22 cellular contexts compared by ENCODE assay signal in genomic region chr12:28855761-28856160, GRCh38.
"Had no signal": no experiment of that assay in that cellular context is flagged by ENCODE, and none has a peak within 500 bp of the region (broad histone marks: within the 10 kb centered on the region; RNA-seq: fewer than 3 reads in every experiment).

No MANE protein-coding gene starts in this region.

- H3K4me1 ChIP-seq: esophagus muscularis mucosa, heart right ventricle, spleen, testis had no signal

- H3K27ac ChIP-seq: dorsolateral prefrontal cortex, esophagus muscularis mucosa, heart right ventricle had no signal

- H3K27me3 Mint-ChIP-seq: activated CD4-positive, alpha-beta memory T cell treated with anti-CD3 and anti-CD28 coated beads, Interleukin-2, amount 10 ng/mL, durations not matched to agents 7 days and 5 days; natural killer cell treated with Interleukin-12 subunit alpha and Interleukin-12 subunit beta and Interleukin-15 and Interleukin-18, amount 100 ng/mL, for 72 hours; type B pancreatic cell had no signal

- H3K27me3 ChIP-seq: dorsolateral prefrontal cortex, esophagus muscularis mucosa, heart right ventricle, spleen, testis had no signal

- H3K36me3 ChIP-seq: esophagus muscularis mucosa, heart right ventricle, spleen had no signal

- ATAC-seq: activated T-cell treated with anti-CD3 and anti-CD28 coated beads, Interleukin-2, amount 50 U/mL, for 72 hours; heart right ventricle; left cardiac atrium; natural killer cell treated with Interleukin-12 subunit alpha and Interleukin-12 subunit beta and Interleukin-15 and Interleukin-18, amount 100 ng/mL, for 72 hours; T-helper 17 cell had no signal

- H3K9me3 Mint-ChIP-seq: activated CD4-positive, alpha-beta memory T cell treated with anti-CD3 and anti-CD28 coated beads, Interleukin-2, amount 10 ng/mL, durations not matched to agents 7 days and 5 days; activated CD4-positive, alpha-beta T cell treated with anti-CD3 and anti-CD28 coated beads, Interleukin-2, amount 10 ng/mL, durations not matched to agents 24 days and 14 days; activated naive CD8-positive, alpha-beta T cell treated with anti-CD3 and anti-CD28 coated beads, Interleukin-2, amount 10 ng/mL, durations not matched to agents 7 days and 5 days; activated T-cell treated with anti-CD3 and anti-CD28 coated beads, Interleukin-2, amount 50 U/mL, for 72 hours; brain; type B pancreatic cell had no signal

- H3K9me3 ChIP-seq: esophagus muscularis mucosa, heart right ventricle, spleen, testis had no signal

- DNase-seq: activated CD4-positive, alpha-beta memory T cell treated with anti-CD3 and anti-CD28 coated beads, Interleukin-2, amount 10 ng/mL, durations not matched to agents 7 days and 5 days; activated CD4-positive, alpha-beta T cell treated with anti-CD3 and anti-CD28 coated beads, Interleukin-2, amount 10 ng/mL, durations not matched to agents 24 days and 14 days; activated effector memory CD4-positive, alpha-beta T cell treated with Interleukin-2 at 50 U/mL for 16 hours; activated naive CD4-positive, alpha-beta T cell treated with anti-CD3 and anti-CD28 coated beads for 36 hours; activated naive CD8-positive, alpha-beta T cell treated with anti-CD3 and anti-CD28 coated beads, Interleukin-2, amount 10 ng/mL, durations not matched to agents 7 days and 5 days; activated T-cell treated with anti-CD3 and anti-CD28 coated beads, Interleukin-2, amount 50 U/mL, for 72 hours; central memory CD4-positive, alpha-beta T cell; dorsolateral prefrontal cortex; heart right ventricle; islet precursor cell; left cardiac atrium; posterior cingulate gyrus; spleen; stimulated activated CD4-positive, alpha-beta T cell treated with anti-CD3 and anti-CD28 coated beads, Interleukin-4, amount 100 ng/mL, for 1 hour; stimulated activated naive CD4-positive, alpha-beta T cell; T-helper 17 cell; testis had no signal

- H3K36me3 Mint-ChIP-seq: activated naive CD8-positive, alpha-beta T cell treated with anti-CD3 and anti-CD28 coated beads, Interleukin-2, amount 10 ng/mL, durations not matched to agents 7 days and 5 days; brain; natural killer cell treated with Interleukin-12 subunit alpha and Interleukin-12 subunit beta and Interleukin-15 and Interleukin-18, amount 100 ng/mL, for 72 hours; type B pancreatic cell had no signal

- H3K27ac Mint-ChIP-seq: activated CD4-positive, alpha-beta memory T cell treated with anti-CD3 and anti-CD28 coated beads, Interleukin-2, amount 10 ng/mL, durations not matched to agents 7 days and 5 days; activated CD4-positive, alpha-beta T cell treated with anti-CD3 and anti-CD28 coated beads, Interleukin-2, amount 10 ng/mL, durations not matched to agents 24 days and 14 days; activated naive CD4-positive, alpha-beta T cell treated with anti-CD3 and anti-CD28 coated beads for 36 hours; activated naive CD8-positive, alpha-beta T cell treated with anti-CD3 and anti-CD28 coated beads, Interleukin-2, amount 10 ng/mL, durations not matched to agents 7 days and 5 days; activated T-cell treated with anti-CD3 and anti-CD28 coated beads, Interleukin-2, amount 50 U/mL, for 72 hours; natural killer cell treated with Interleukin-12 subunit alpha and Interleukin-12 subunit beta and Interleukin-15 and Interleukin-18, amount 100 ng/mL, for 72 hours; T-helper 17 cell; type B pancreatic cell had no signal

- H3K4me1 Mint-ChIP-seq: activated CD4-positive, alpha-beta memory T cell treated with anti-CD3 and anti-CD28 coated beads, Interleukin-2, amount 10 ng/mL, durations not matched to agents 7 days and 5 days; activated CD4-positive, alpha-beta T cell treated with anti-CD3 and anti-CD28 coated beads, Interleukin-2, amount 10 ng/mL, durations not matched to agents 24 days and 14 days; activated naive CD8-positive, alpha-beta T cell treated with anti-CD3 and anti-CD28 coated beads, Interleukin-2, amount 10 ng/mL, durations not matched to agents 7 days and 5 days; T-helper 17 cell had no signal

- H3K4me3 Mint-ChIP-seq: activated CD4-positive, alpha-beta memory T cell treated with anti-CD3 and anti-CD28 coated beads, Interleukin-2, amount 10 ng/mL, durations not matched to agents 7 days and 5 days; activated CD4-positive, alpha-beta T cell treated with anti-CD3 and anti-CD28 coated beads, Interleukin-2, amount 10 ng/mL, durations not matched to agents 24 days and 14 days; activated naive CD4-positive, alpha-beta T cell treated with anti-CD3 and anti-CD28 coated beads for 36 hours; activated naive CD8-positive, alpha-beta T cell treated with anti-CD3 and anti-CD28 coated beads, Interleukin-2, amount 10 ng/mL, durations not matched to agents 7 days and 5 days; activated T-cell treated with anti-CD3 and anti-CD28 coated beads, Interleukin-2, amount 50 U/mL, for 72 hours; brain; natural killer cell treated with Interleukin-12 subunit alpha and Interleukin-12 subunit beta and Interleukin-15 and Interleukin-18, amount 100 ng/mL, for 72 hours; T-helper 17 cell; type B pancreatic cell had no signal

- H3K4me3 ChIP-seq: dorsolateral prefrontal cortex, esophagus muscularis mucosa, heart right ventricle, spleen, testis had no signal

- FAIRE-seq: colon had no signal
